24 cellular contexts compared by ENCODE assay signal in the genomic region with DNA sequence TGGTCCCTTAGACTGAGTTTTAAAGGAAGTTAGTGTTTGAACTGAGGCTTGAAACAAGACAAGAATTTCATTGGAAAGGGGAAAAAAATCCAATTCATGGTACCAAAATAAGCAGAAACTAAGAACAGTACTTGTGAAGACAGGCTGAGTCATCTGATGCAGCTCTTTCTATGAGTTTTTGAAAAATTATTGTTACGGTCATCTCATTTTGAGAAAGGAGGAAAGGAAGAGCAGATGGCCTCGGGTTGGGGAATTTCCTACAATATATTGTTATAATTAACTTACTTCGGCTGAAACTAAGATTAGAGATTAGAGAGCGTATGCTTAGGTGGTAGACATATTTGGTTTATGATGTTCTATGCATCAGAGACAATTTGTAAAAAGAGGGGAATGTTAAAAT.
DNase-seq lines count a peak whose midpoint lies in the region; ATAC-seq, FAIRE-seq and TF ChIP-seq lines count a peak whose summit lies in the region.
"Had no signal": no experiment of that assay in that cellular context is flagged by ENCODE, and none has a peak within 500 bp of the region (broad histone marks: within the 10 kb centered on the region; RNA-seq: fewer than 3 reads in every experiment).

No MANE protein-coding gene starts in this region.

- TF ChIP-seq CTCF in GM06990 (IDR thresholded peaks at IDR 0.05; ENCODE audit: insufficient read depth, low read length, poor library complexity, severe bottlenecking) (no peak), OCI-LY3 (IDR thresholded peaks at IDR 0.05; ENCODE audit: low read depth, low read length) (no peak), HepG2 (CRISPR knock-in tag; IDR thresholded peaks at IDR 0.05) (no peak)

- no peak for TF ChIP-seq EP300 in HepG2 (IDR thresholded peaks at IDR 0.05; ENCODE audit: low read depth in 2 of 2, low read length in 2 of 2)
- TF ChIP-seq EP300 in HepG2 (CRISPR knock-in tag; IDR thresholded peaks at IDR 0.05; ENCODE audit: borderline replicate concordance): no peak

- in situ Hi-C loops in HepG2 (cut with HindIII; ENCODE audit: extremely low pct_ligation_motif_present, low pct_unique_long_range_greater_than_20kb): no loop called here

- H3K9me3 ChIP-seq in OCI-LY3 (ENCODE audit: insufficient read depth, low read length): peaks cover 19% of the 10 kb centered on the region
- H3K9me3 ChIP-seq in HepG2 (ENCODE audit: low read length): peaks cover 18% of the 10 kb centered on the region
- H3K9me3 ChIP-seq: BLaER1 treated with 17β-estradiol and CSF1 and Interleukin-3, amounts not matched to agents 10 nM and 100 nM; Peyer's patch had no signal

- ATAC-seq in GM21390 (IDR thresholded peaks at IDR 0.05; ENCODE audit: unreplicated experiment) (peak; percentile 74), HG02852 (IDR thresholded peaks at IDR 0.05; ENCODE audit: unreplicated experiment) (peak; percentile 85), HepG2 (no peak)
- ATAC-seq: GM23338 had no signal

- no peak for TF ChIP-seq RAD21 in HepG2 (CRISPR knock-in tag; IDR thresholded peaks at IDR 0.05)

- H3K4me1 ChIP-seq in OCI-LY3 (ENCODE audit: low read length) (peaks cover 27% of the 10 kb centered on the region), HepG2 (ENCODE audit: insufficient read depth, low read length) (no peaks in the 10 kb centered on the region)
- H3K4me1 ChIP-seq: Peyer's patch had no signal

- no peaks in the 10 kb centered on the region for H3K27me3 ChIP-seq in GM06990 (replicated peaks; ENCODE audit: control insufficient read depth, insufficient read depth, low read length)
- H3K27me3 ChIP-seq in OCI-LY3 (ENCODE audit: low read depth, low read length): no peaks in the 10 kb centered on the region
- H3K27me3 ChIP-seq in HepG2 (ENCODE audit: control insufficient read depth in 1 of 2, insufficient read depth in 2 of 2, low read length in 2 of 2): no peaks in the 10 kb centered on the region
- H3K27me3 ChIP-seq: BLaER1 treated with 17β-estradiol and CSF1 and Interleukin-3, amounts not matched to agents 10 nM and 100 nM; Peyer's patch had no signal

- peak overlapping the region; percentile 84 for H3K27ac ChIP-seq in OCI-LY3 (ENCODE audit: low read length)
- H3K27ac ChIP-seq in HepG2 (ENCODE audit: extremely low read length, insufficient read depth, low read length): no peak overlapping the region
- H3K27ac ChIP-seq: BLaER1 treated with 17β-estradiol and CSF1 and Interleukin-3, amounts not matched to agents 10 nM and 100 nM; Peyer's patch had no signal

- no TSS peak for BruUV-seq in HepG2 (replicated peaks; lab: Mats Ljungman, UMichigan)

- DNase-seq in GM06990 (ENCODE audit: extremely low read depth, insufficient read length): peak; percentile 2
- DNase-seq in NCI-H1436 treated with DMSO at 0.1 percent for 48 hours (lab: John Stamatoyannopoulos, UW): no peak
- no peak for DNase-seq in HepG2 (ENCODE audit: low spot score)
- no peak for DNase-seq in stimulated activated CD4-positive, alpha-beta T cell treated with anti-CD3 and anti-CD28 coated beads, Interleukin-4, amount 100 ng/mL, for 24 hours
- DNase-seq in NK-92 (lab: John Stamatoyannopoulos, UW; ENCODE audit: unreplicated experiment): no peak
- DNase-seq: CD4-positive, alpha-beta T cell; H9; NCI-H1092; NCI-H1417 treated with DMSO at 0.1 percent for 48 hours; NCI-H1930; NCI-H2107; NCI-H446; NCI-H524 treated with DMSO at 0.1 percent for 48 hours; NCI-H774; NK-92 treated with Interleukin-12 subunit alpha and Interleukin-12 subunit beta, amount 100 ng/mL, for 24 hours; Peyer's patch; SIG-M5; T-helper 2 cell had no signal

- H3K36me3 ChIP-seq in GM06990 (ENCODE audit: control insufficient read depth, insufficient read depth, low read length) (no peaks in the 10 kb centered on the region), OCI-LY3 (replicated peaks; ENCODE audit: low read depth, low read length) (peaks cover 45% of the 10 kb centered on the region), HepG2 (replicated peaks in 1 of 2; ENCODE audit: control insufficient read depth in 1 of 2, insufficient read depth in 2 of 2, low read length in 2 of 2) (no peaks in the 10 kb centered on the region)
- H3K36me3 ChIP-seq: BLaER1 treated with 17β-estradiol and CSF1 and Interleukin-3, amounts not matched to agents 10 nM and 100 nM; Peyer's patch had no signal

- H3K79me2 ChIP-seq in OCI-LY3 (ENCODE audit: low read length): no peaks in the 10 kb centered on the region
- no peaks in the 10 kb centered on the region for H3K79me2 ChIP-seq in HepG2 (ENCODE audit: insufficient read depth, low read length)

- peak overlapping the region; percentile 49; the same call in 1 of the 2 replicates for H3K9ac ChIP-seq in OCI-LY3 (ENCODE audit: low read length)
- H3K9ac ChIP-seq in HepG2 (ENCODE audit: insufficient read depth, low read depth, low read length): no peak overlapping the region
- H3K9ac ChIP-seq: BLaER1 treated with 17β-estradiol and CSF1 and Interleukin-3, amounts not matched to agents 10 nM and 100 nM had no signal

- intact Hi-C loops in HepG2 (cut with micrococcal nuclease; ENCODE audit: unreplicated experiment): no loop called here

- H3K4me3 ChIP-seq in GM06990 (replicated peaks; ENCODE audit: low read depth, low read length) (no peak overlapping the region), OCI-LY3 (ENCODE audit: low read length) (peak overlapping the region; percentile 38), HepG2 (replicated peaks in 1 of 3; ENCODE audit: insufficient read depth in 1 of 3, low read depth in 2 of 3, low read length in 3 of 3) (no peak overlapping the region)
- H3K4me3 ChIP-seq: BLaER1 treated with 17β-estradiol and CSF1 and Interleukin-3, amounts not matched to agents 10 nM and 100 nM; GM23338; Peyer's patch had no signal

- no peak for FAIRE-seq in HepG2 (lab: Jason Lieb, UNC)
- FAIRE-seq: GM12891 had no signal

- no peak for TF ChIP-seq POLR2A in HepG2 (IDR thresholded peaks at IDR 0.05; ENCODE audit: insufficient read depth in 1 of 2, low read depth in 2 of 2, low read length in 2 of 2)

- peak overlapping the region; percentile 45; the same call in 1 of the 2 replicates for H2AFZ ChIP-seq in OCI-LY3 (ENCODE audit: low read depth, low read length)
- no peak overlapping the region for H2AFZ ChIP-seq in HepG2 (ENCODE audit: low read length)

- CTCF ChIA-PET in HepG2 (lab: Yijun Ruan, JAX; ENCODE audit: low intra/inter-chr PET ratio, low total read pairs): no interaction called here

- POLR2A ChIA-PET in HepG2 (lab: Yijun Ruan, JAX): no interaction called here

- H4K20me1 ChIP-seq in OCI-LY3 (ENCODE audit: insufficient read depth, low read length) (no peaks in the 10 kb centered on the region), HepG2 (ENCODE audit: insufficient read depth, low read length) (no peaks in the 10 kb centered on the region)
- H4K20me1 ChIP-seq: BLaER1 treated with 17β-estradiol and CSF1 and Interleukin-3, amounts not matched to agents 10 nM and 100 nM had no signal

- H3K4me2 ChIP-seq in OCI-LY3 (ENCODE audit: low read length) (peak overlapping the region; percentile 67), HepG2 (ENCODE audit: low read depth, low read length) (no peak overlapping the region)
- H3K4me2 ChIP-seq: BLaER1 treated with 17β-estradiol and CSF1 and Interleukin-3, amounts not matched to agents 10 nM and 100 nM; GM23338 had no signal

- WGBS in HepG2 (ENCODE audit: low lambda C conversion rate): 5% methylated on average over 4 of the region's 4 CpGs

TF ChIP-seq in HepG2, 621 proteins besides CTCF, POLR2A, EP300 and RAD21:
- no peak for TF ChIP-seq ZNF746 (CRISPR knock-in tag; IDR thresholded peaks at IDR 0.05)
